Comparison of ENCODE assay signal across 9 cellular contexts in the genomic region with DNA sequence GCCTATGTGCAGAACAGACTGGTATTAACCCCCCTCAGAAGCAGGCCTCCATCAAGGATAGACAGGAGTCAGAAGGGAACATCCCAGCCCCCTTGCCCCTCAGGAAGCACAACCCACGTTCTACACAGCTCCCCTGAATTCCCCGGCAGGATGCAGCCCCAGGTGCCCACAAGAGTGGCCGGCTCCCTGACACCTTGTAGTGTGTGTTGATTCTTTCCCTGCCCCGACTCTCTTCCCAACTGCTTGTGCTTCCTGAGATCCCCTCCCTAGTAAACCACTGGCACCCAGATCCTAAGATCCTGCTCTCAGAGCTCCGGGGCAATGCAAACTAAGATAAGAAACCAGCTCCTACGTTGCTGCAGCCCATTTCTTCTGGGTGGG. TPM values are rescaled to one million over a fixed set of nuclear protein-coding genes. Genes with fewer than 3 reads are reported as not detected.
DNase-seq lines count a peak whose midpoint lies in the region; ATAC-seq and TF ChIP-seq lines count a peak whose summit lies in the region.
"Had no signal": no experiment of that assay in that cellular context is flagged by ENCODE, and none has a peak within 500 bp of the region (broad histone marks: within the 10 kb centered on the region; RNA-seq: fewer than 3 reads in every experiment).

No MANE protein-coding gene starts in this region.

- H3K36me3 Mint-ChIP-seq in activated naive CD4-positive, alpha-beta T cell treated with anti-CD3 and anti-CD28 coated beads, Interleukin-2, amount 50 U/mL, for 72 hours, result peaks cover 0 to 23% of the 10 kb centered on the region in 2 donors

- H3K36me3 ChIP-seq in heart left ventricle, result no peaks in the 10 kb centered on the region
- H3K36me3 ChIP-seq in right atrium auricular region, result no peaks in the 10 kb centered on the region
- no peaks in the 10 kb centered on the region for H3K36me3 ChIP-seq in mucosa of rectum (ENCODE audit: control insufficient read depth in 2 of 2, insufficient read depth in 2 of 2, low read length in 2 of 2)
- no peaks in the 10 kb centered on the region for H3K36me3 ChIP-seq in upper lobe of left lung
- no peaks in the 10 kb centered on the region for H3K36me3 ChIP-seq in WERI-Rb-1

- H3K27ac ChIP-seq in heart left ventricle (peak overlapping the region in 6 of 12 donors; percentile 9 to 85 (median 58)), right atrium auricular region (no peak overlapping the region), mucosa of rectum (ENCODE audit: low read depth in 2 of 2, low read length in 2 of 2) (peak overlapping the region in 1 of 2 donors; percentile 63), upper lobe of left lung (peak overlapping the region; percentile 52 to 78 (median 72)), WERI-Rb-1 (no peak overlapping the region)

- peaks cover 0 to 9% of the 10 kb centered on the region in 2 donors for H3K9me3 Mint-ChIP-seq in activated naive CD4-positive, alpha-beta T cell treated with anti-CD3 and anti-CD28 coated beads, Interleukin-2, amount 50 U/mL, for 72 hours

- ATAC-seq in heart left ventricle (no peak), upper lobe of left lung (ENCODE audit: low FRiP score in 2 of 2) (no peak), HG03354 (IDR thresholded peaks at IDR 0.05; ENCODE audit: poor library complexity, severe bottlenecking, unreplicated experiment) (no peak), left lobe of liver (no peak)
- ATAC-seq in activated naive CD4-positive, alpha-beta T cell treated with anti-CD3 and anti-CD28 coated beads, Interleukin-2, amount 50 U/mL, for 72 hours, result no peak

- H3K4me3 ChIP-seq in heart left ventricle, result peak overlapping the region in 7 of 12 donors; percentile 0 to 42 (median 25)
- H3K4me3 ChIP-seq in right atrium auricular region, result no peak overlapping the region
- H3K4me3 ChIP-seq in mucosa of rectum (ENCODE audit: low read length in 2 of 2), result peak overlapping the region; percentile 36 to 37
- peak overlapping the region in 2 of 4 donors; percentile 19 to 27 for H3K4me3 ChIP-seq in upper lobe of left lung
- no peak overlapping the region for H3K4me3 ChIP-seq in WERI-Rb-1 (ENCODE audit: low read depth, low read length)

- H3K27me3 ChIP-seq in heart left ventricle (no peaks in the 10 kb centered on the region), right atrium auricular region (no peaks in the 10 kb centered on the region), mucosa of rectum (ENCODE audit: control insufficient read depth in 2 of 2, insufficient read depth in 2 of 2, low read length in 2 of 2) (no peaks in the 10 kb centered on the region), upper lobe of left lung (no peaks in the 10 kb centered on the region), WERI-Rb-1 (ENCODE audit: insufficient read depth, low read depth, severe bottlenecking) (no peaks in the 10 kb centered on the region)

- TF ChIP-seq CTCF in heart left ventricle (IDR thresholded peaks at IDR 0.05) (no peak), right atrium auricular region (IDR thresholded peaks at IDR 0.05) (no peak), upper lobe of left lung (IDR thresholded peaks at IDR 0.05) (no peak), WERI-Rb-1 (IDR thresholded peaks at IDR 0.05; ENCODE audit: low read depth, low read length) (no peak)

- intact Hi-C loops in heart left ventricle (cut with DNase I), result loop anchor here in 1 of 10 donors (10.0 kb wide), 1 partner anchor 87 kb away; no protein-coding TSS in a partner anchor

- WGBS in heart left ventricle, 4 donors, result 51 to 76% (median 60%) methylated on average over 6 of the region's 6 CpGs
- 37 to 46% methylated on average over 6 of the region's 6 CpGs for WGBS in upper lobe of left lung, 2 donors

- DNase-seq in heart left ventricle (no peak), right atrium auricular region (ENCODE audit: low spot score) (no peak), upper lobe of left lung (no peak), WERI-Rb-1 (no peak), left lobe of liver (ENCODE audit: low spot score) (no peak)
- DNase-seq in activated naive CD4-positive, alpha-beta T cell treated with anti-CD3 and anti-CD28 coated beads, Interleukin-2, amount 50 U/mL, for 72 hours (ENCODE audit: low spot score in 2 of 2), result no peak
- DNase-seq: OCI-M1 had no signal

- H3K9ac ChIP-seq in mucosa of rectum (ENCODE audit: low read depth in 1 of 2, low read length in 2 of 2), result no peak overlapping the region

- H3K9me3 ChIP-seq in heart left ventricle, result peaks cover 0 to 6% (median 0%) of the 10 kb centered on the region in 12 donors
- H3K9me3 ChIP-seq in right atrium auricular region, result no peaks in the 10 kb centered on the region
- peaks cover 0 to 2% of the 10 kb centered on the region in 2 donors for H3K9me3 ChIP-seq in mucosa of rectum (ENCODE audit: control insufficient read depth in 2 of 2, low read length in 2 of 2)
- no peaks in the 10 kb centered on the region for H3K9me3 ChIP-seq in upper lobe of left lung
- peaks cover 2% of the 10 kb centered on the region for H3K9me3 ChIP-seq in WERI-Rb-1 (ENCODE audit: severe bottlenecking)

- TF ChIP-seq POLR2A in heart left ventricle (IDR thresholded peaks at IDR 0.05) (no peak), upper lobe of left lung (IDR thresholded peaks at IDR 0.05) (no peak)

- H3K27ac Mint-ChIP-seq in activated naive CD4-positive, alpha-beta T cell treated with anti-CD3 and anti-CD28 coated beads, Interleukin-2, amount 50 U/mL, for 72 hours, result peak overlapping the region; percentile 81 to 83

- peaks cover 0 to 75% (median 1%) of the 10 kb centered on the region in 12 donors for H3K4me1 ChIP-seq in heart left ventricle
- no peaks in the 10 kb centered on the region for H3K4me1 ChIP-seq in right atrium auricular region
- H3K4me1 ChIP-seq in mucosa of rectum (ENCODE audit: control insufficient read depth in 2 of 2, insufficient read depth in 2 of 2, low read length in 2 of 2), result peaks cover 4 to 10% of the 10 kb centered on the region in 2 donors
- H3K4me1 ChIP-seq in upper lobe of left lung, result peaks cover 7 to 32% (median 20%) of the 10 kb centered on the region in 4 donors

- no peak for TF ChIP-seq EP300 in upper lobe of left lung (IDR thresholded peaks at IDR 0.05)

RNA-seq across cellular contexts. Expression of gene LITAF, which starts 34.8 kb away (rescaled TPM):
- total RNA-seq in heart left ventricle (100 to 1,000 TPM in 1 of 9 donors, 10 to 100 TPM in 8; 34.1 to 133 (median 54.0) TPM), right atrium auricular region (10 to 100 TPM; 48.1 to 50.7 TPM), upper lobe of left lung (100 to 1,000 TPM in 4 of 6 donors, 10 to 100 TPM in 2; 65.8 to 281 (median 113) TPM), left lobe of liver (47.0 TPM)
- polyA plus RNA-seq in heart left ventricle, result 10 to 100 TPM; 12.2 to 32.5 TPM
- 100 to 1,000 TPM in 1 of 2 donors, 10 to 100 TPM in 1; 91.0 to 112 TPM for total RNA-seq in activated naive CD4-positive, alpha-beta T cell treated with anti-CD3 and anti-CD28 coated beads, Interleukin-2, amount 50 U/mL, for 72 hours

RNA-seq across cellular contexts. Expression of gene SNN, which starts 46.7 kb away (rescaled TPM):
- total RNA-seq in heart left ventricle (10 to 100 TPM; 17.0 to 60.0 (median 36.4) TPM), right atrium auricular region (10 to 100 TPM; 18.9 to 20.0 TPM), upper lobe of left lung (10 to 100 TPM; 14.7 to 29.8 (median 26.1) TPM), left lobe of liver (4.4 TPM)
- 10 to 100 TPM; 12.5 to 38.4 TPM for polyA plus RNA-seq in heart left ventricle
- 10 to 100 TPM; 11.0 to 14.4 TPM for total RNA-seq in activated naive CD4-positive, alpha-beta T cell treated with anti-CD3 and anti-CD28 coated beads, Interleukin-2, amount 50 U/mL, for 72 hours

Comparison
In these comparisons a context has a peak if more than half of its experiments do, and no peak if none do; other contexts are left out.
1. H3K4me3 ChIP-seq: peak in heart left ventricle (7 of 12) and mucosa of rectum (2 of 2); none in right atrium auricular region (0 of 2) and WERI-Rb-1 (single experiment).
2. H3K27ac ChIP-seq: peak in upper lobe of left lung (4 of 4); none in right atrium auricular region (0 of 2) and WERI-Rb-1 (single experiment).